ENCODE assay signal across 8 cellular contexts in genomic region chr1:2231667-2232254, GRCh38. TPM values are rescaled to one million over a fixed set of nuclear protein-coding genes. Genes with fewer than 3 reads are reported as not detected.
DNase-seq lines count a peak whose midpoint lies in the region; ATAC-seq lines count a peak whose summit lies in the region.

No MANE protein-coding gene starts in this region.

- DNase-seq in SIG-M5 treated with dmso at 0.1 percent for 504 hours (lab: John Stamatoyannopoulos, UW; ENCODE audit: unreplicated experiment): peak; percentile 85
- no peak for DNase-seq in SIG-M5 (lab: John Stamatoyannopoulos, UW)
- DNase-seq in activated CD4-positive, CD25-positive, alpha-beta regulatory T cell treated with anti-CD3 and anti-CD28 coated beads, Interleukin-2, amount 50 U/mL, for 16 hours (ENCODE audit: low read depth, low spot score): peak; percentile 53
- peak; percentile 91 for DNase-seq in left lobe of liver (ENCODE audit: low spot score)
- DNase-seq in stimulated activated CD4-positive, alpha-beta T cell treated with anti-CD3 and anti-CD28 coated beads, Interleukin-1b, Interleukin-23, amount 100 ng/mL, for 4 hours (ENCODE audit: low read depth in 2 of 2): peak; percentile 57 to 63
- no peak for DNase-seq in SHP77 (lab: John Stamatoyannopoulos, UW)
- no peak for DNase-seq in GM19238 (ENCODE audit: insufficient read length, low spot score)

- ATAC-seq in left lobe of liver: peak; percentile 43

- H3K27ac ChIP-seq in cingulate gyrus (ENCODE audit: low read depth, low read length): peak overlapping the region; percentile 88

RNA-seq across cellular contexts. Expression of gene SKI, which starts 3.6 kb away (rescaled TPM):
- total RNA-seq in left lobe of liver: 38.8 TPM

RNA-seq across cellular contexts. Expression of gene FAAP20, which starts 37.2 kb away (rescaled TPM):
- 24.8 TPM for total RNA-seq in left lobe of liver

Comparison
In these comparisons a context has a peak if more than half of its experiments do, and no peak if none do; other contexts are left out.
1. DNase-seq: peak in SIG-M5 treated with dmso at 0.1 percent for 504 hours (single experiment), activated CD4-positive, CD25-positive, alpha-beta regulatory T cell treated with anti-CD3 and anti-CD28 coated beads, Interleukin-2, amount 50 U/mL, for 16 hours (single experiment), left lobe of liver (single experiment) and stimulated activated CD4-positive, alpha-beta T cell treated with anti-CD3 and anti-CD28 coated beads, Interleukin-1b, Interleukin-23, amount 100 ng/mL, for 4 hours (2 of 2); none in SIG-M5 (single experiment), SHP77 (0 of 2) and GM19238 (single experiment).